Comparison of ENCODE assay signal across 23 cellular contexts in genomic region chr13:111528513-111528912, GRCh38.
DNase-seq lines count a peak whose midpoint lies in the region; ATAC-seq, FAIRE-seq and TF ChIP-seq lines count a peak whose summit lies in the region.
"Had no signal": no experiment of that assay in that cellular context is flagged by ENCODE, and none has a peak within 500 bp of the region (broad histone marks: within the 10 kb centered on the region; RNA-seq: fewer than 3 reads in every experiment).

No MANE protein-coding gene starts in this region.

- in situ Hi-C loops in HepG2 (cut with HindIII; ENCODE audit: extremely low pct_ligation_motif_present, low pct_unique_long_range_greater_than_20kb) = no loop called here

- no peak for TF ChIP-seq EP300 in HepG2 (IDR thresholded peaks at IDR 0.05; ENCODE audit: low read depth in 2 of 2, low read length in 2 of 2)
- TF ChIP-seq EP300 in HepG2 (CRISPR knock-in tag; IDR thresholded peaks at IDR 0.05; ENCODE audit: borderline replicate concordance) = no peak

- no peaks in the 10 kb centered on the region for H3K36me3 Mint-ChIP-seq in natural killer cell treated with Interleukin-12 subunit alpha and Interleukin-12 subunit beta and Interleukin-15 and Interleukin-18, amount 100 ng/mL, for 72 hours
- H3K36me3 Mint-ChIP-seq in natural killer cell = no peaks in the 10 kb centered on the region
- H3K36me3 Mint-ChIP-seq: CD4-positive, CD25-positive, alpha-beta regulatory T cell; CD8-positive, alpha-beta T cell had no signal

- BruUV-seq in HepG2 (replicated peaks; lab: Mats Ljungman, UMichigan) = no TSS peak

- no peaks in the 10 kb centered on the region for H3K9me3 Mint-ChIP-seq in natural killer cell treated with Interleukin-12 subunit alpha and Interleukin-12 subunit beta and Interleukin-15 and Interleukin-18, amount 100 ng/mL, for 72 hours
- H3K9me3 Mint-ChIP-seq in natural killer cell = no peaks in the 10 kb centered on the region
- H3K9me3 Mint-ChIP-seq: CD8-positive, alpha-beta T cell; GM23338 had no signal

- no peak overlapping the region for H3K4me3 ChIP-seq in HepG2 (replicated peaks in 1 of 3; ENCODE audit: insufficient read depth in 1 of 3, low read depth in 2 of 3, low read length in 3 of 3)
- H3K4me3 ChIP-seq in spleen = no peak overlapping the region
- H3K4me3 ChIP-seq: BLaER1, GM12878, GM23338, HAP-1 had no signal

- H3K27me3 ChIP-seq in HepG2 (ENCODE audit: control insufficient read depth in 1 of 2, insufficient read depth in 2 of 2, low read length in 2 of 2) (peaks cover 2 to 35% of the 10 kb centered on the region in 2 experiments), spleen (replicated peaks in 1 of 7) (peaks cover 0 to 47% (median 7%) of the 10 kb centered on the region in 7 donors)

- no peaks in the 10 kb centered on the region for H3K4me1 ChIP-seq in HepG2 (ENCODE audit: insufficient read depth, low read length)
- no peaks in the 10 kb centered on the region for H3K4me1 ChIP-seq in spleen
- H3K4me1 ChIP-seq: Caco-2, HAP-1 had no signal

- H3K27me3 Mint-ChIP-seq in natural killer cell treated with Interleukin-12 subunit alpha and Interleukin-12 subunit beta and Interleukin-15 and Interleukin-18, amount 100 ng/mL, for 72 hours = peaks cover 19 to 28% of the 10 kb centered on the region in 2 donors
- peaks cover 18 to 19% of the 10 kb centered on the region in 2 donors for H3K27me3 Mint-ChIP-seq in natural killer cell (ENCODE audit: low read depth in 2 of 2)

- intact Hi-C loops in natural killer cell (cut with micrococcal nuclease) = no loop called here
- intact Hi-C loops in HepG2 (cut with micrococcal nuclease; ENCODE audit: unreplicated experiment) = no loop called here
- intact Hi-C loops in spleen (cut with DNase I; ENCODE audit: low total_unique reads) = no loop called here

- no peaks in the 10 kb centered on the region for H3K9me3 ChIP-seq in HepG2 (ENCODE audit: low read length)
- H3K9me3 ChIP-seq in spleen = no peaks in the 10 kb centered on the region
- H3K9me3 ChIP-seq: BLaER1, Caco-2, HAP-1 had no signal

- no peak for DNase-seq in natural killer cell treated with Interleukin-12 subunit alpha and Interleukin-12 subunit beta and Interleukin-15 and Interleukin-18, amount 100 ng/mL, for 72 hours (ENCODE audit: low spot score)
- DNase-seq in natural killer cell (no peak), HepG2 (ENCODE audit: low spot score) (no peak), spleen (peak; percentile 6), omental fat pad (ENCODE audit: low spot score) (no peak)
- DNase-seq: CD4-positive, CD25-positive, alpha-beta regulatory T cell; CD8-positive, alpha-beta T cell; DMS153; DND-41; GDM1 had no signal

- H2AFZ ChIP-seq in HepG2 (ENCODE audit: low read length) = no peak overlapping the region
- H2AFZ ChIP-seq: GM23338 had no signal

- H3K4me3 Mint-ChIP-seq in natural killer cell treated with Interleukin-12 subunit alpha and Interleukin-12 subunit beta and Interleukin-15 and Interleukin-18, amount 100 ng/mL, for 72 hours = no peak overlapping the region
- H3K4me3 Mint-ChIP-seq in natural killer cell = no peak overlapping the region
- H3K4me3 Mint-ChIP-seq: B cell; CD4-positive, CD25-positive, alpha-beta regulatory T cell; CD8-positive, alpha-beta T cell; GM23338 had no signal

- 0% methylated on average over 1 of the region's 3 CpGs for WGBS in HepG2 (ENCODE audit: low lambda C conversion rate)
- 90 to 97% (median 91%) methylated on average over 2 to 3 of the region's 3 CpGs for WGBS in spleen, 5 donors

- POLR2A ChIA-PET in HepG2 (lab: Yijun Ruan, JAX) = no interaction called here

- no peak overlapping the region for H3K27ac Mint-ChIP-seq in natural killer cell treated with Interleukin-12 subunit alpha and Interleukin-12 subunit beta and Interleukin-15 and Interleukin-18, amount 100 ng/mL, for 72 hours
- H3K27ac Mint-ChIP-seq in natural killer cell = no peak overlapping the region
- H3K27ac Mint-ChIP-seq: B cell; CD4-positive, CD25-positive, alpha-beta regulatory T cell; CD8-positive, alpha-beta T cell; GM23338 had no signal

- H3K36me3 ChIP-seq in HepG2 (replicated peaks in 1 of 2; ENCODE audit: control insufficient read depth in 1 of 2, insufficient read depth in 2 of 2, low read length in 2 of 2) (no peaks in the 10 kb centered on the region), spleen (no peaks in the 10 kb centered on the region)
- H3K36me3 ChIP-seq: BLaER1, HAP-1 had no signal

- no peak for FAIRE-seq in HepG2 (lab: Jason Lieb, UNC)
- FAIRE-seq: A204.1, GM12878, GM19239, H54 had no signal

- TF ChIP-seq RAD21 in HepG2 (CRISPR knock-in tag; IDR thresholded peaks at IDR 0.05) = no peak

- no peaks in the 10 kb centered on the region for H3K4me1 Mint-ChIP-seq in natural killer cell treated with Interleukin-12 subunit alpha and Interleukin-12 subunit beta and Interleukin-15 and Interleukin-18, amount 100 ng/mL, for 72 hours (ENCODE audit: low read depth in 2 of 2)
- H3K4me1 Mint-ChIP-seq in natural killer cell = peaks cover 0 to 5% of the 10 kb centered on the region in 2 donors
- H3K4me1 Mint-ChIP-seq: B cell; CD4-positive, CD25-positive, alpha-beta regulatory T cell had no signal

- no peak overlapping the region for H3K4me2 ChIP-seq in HepG2 (ENCODE audit: low read depth, low read length)
- H3K4me2 ChIP-seq: BLaER1 had no signal

- TF ChIP-seq CTCF in natural killer cell (IDR thresholded peaks at IDR 0.05) (no peak), HepG2 (CRISPR knock-in tag; IDR thresholded peaks at IDR 0.05) (no peak), spleen (IDR thresholded peaks at IDR 0.05 in 8 of 11, conservative IDR thresholded peaks at IDR 0.05 in 3 of 11) (no peak), omental fat pad (IDR thresholded peaks at IDR 0.05) (no peak)

- no peak overlapping the region for H3K9ac ChIP-seq in HepG2 (ENCODE audit: insufficient read depth, low read depth, low read length)
- H3K9ac ChIP-seq: BLaER1 had no signal

- no peaks in the 10 kb centered on the region for H4K20me1 ChIP-seq in HepG2 (ENCODE audit: insufficient read depth, low read length)
- H4K20me1 ChIP-seq: BLaER1 had no signal

- peak; percentile 22 to 50 for ATAC-seq in natural killer cell treated with Interleukin-12 subunit alpha and Interleukin-12 subunit beta and Interleukin-15 and Interleukin-18, amount 100 ng/mL, for 72 hours
- ATAC-seq in natural killer cell = no peak
- no peak for ATAC-seq in HepG2
- no peak for ATAC-seq in HG03196 (IDR thresholded peaks at IDR 0.05; ENCODE audit: unreplicated experiment)
- no peak for ATAC-seq in omental fat pad (ENCODE audit: low FRiP score)
- no peak for ATAC-seq in HG03460 (IDR thresholded peaks at IDR 0.05; ENCODE audit: unreplicated experiment)
- ATAC-seq: CD8-positive, alpha-beta T cell; GM12878; GM23338 had no signal

- H3K27ac ChIP-seq in HepG2 (ENCODE audit: extremely low read length, insufficient read depth, low read length) (no peak overlapping the region), spleen (no peak overlapping the region)
- H3K27ac ChIP-seq: 22Rv1, BLaER1, C4-2B had no signal

- CTCF ChIA-PET in HepG2 (lab: Yijun Ruan, JAX; ENCODE audit: low intra/inter-chr PET ratio, low total read pairs) = no interaction called here

- TF ChIP-seq POLR2A in HepG2 (IDR thresholded peaks at IDR 0.05; ENCODE audit: insufficient read depth in 1 of 2, low read depth in 2 of 2, low read length in 2 of 2) (no peak), spleen (IDR thresholded peaks at IDR 0.05) (no peak)

- H3K79me2 ChIP-seq in HepG2 (ENCODE audit: insufficient read depth, low read length) = no peaks in the 10 kb centered on the region

TF ChIP-seq in HepG2, 621 proteins besides CTCF, POLR2A, EP300 and RAD21:
- no peak for TF ChIP-seq GABPA (IDR thresholded peaks at IDR 0.05; ENCODE audit: low read depth, low read length)
- no peak for TF ChIP-seq GABPA (CRISPR knock-in tag; IDR thresholded peaks at IDR 0.05; ENCODE audit: low read depth)
- no peak for TF ChIP-seq SNRNP70 (IDR thresholded peaks at IDR 0.05; ENCODE audit: low read depth, low read length)
- TF ChIP-seq ZSCAN30 (CRISPR knock-in tag; IDR thresholded peaks at IDR 0.05) = 0 out of 2 replicates have a peak, but pooled peaks have one; percentile 70
- no peak for TF ChIP-seq ZNF878 (CRISPR knock-in tag; IDR thresholded peaks at IDR 0.05)
- TF ChIP-seq TBX3 (IDR thresholded peaks at IDR 0.05; ENCODE audit: borderline replicate concordance) = no peak
- TF ChIP-seq ZNF879 (CRISPR knock-in tag; IDR thresholded peaks at IDR 0.05) = no peak
- TF ChIP-seq ZSCAN29 (CRISPR knock-in tag; conservative IDR thresholded peaks at IDR 0.05) = no peak

Comparison
In these comparisons a context has a peak if more than half of its experiments do, and no peak if none do; other contexts are left out.
1. ATAC-seq: peak in natural killer cell treated with Interleukin-12 subunit alpha and Interleukin-12 subunit beta and Interleukin-15 and Interleukin-18, amount 100 ng/mL, for 72 hours (2 of 2); none in natural killer cell (0 of 3), HepG2 (single experiment), HG03196 (single experiment), omental fat pad (single experiment) and HG03460 (single experiment).